Comparison of ENCODE assay signal across 1 cellular context in the genomic region with DNA sequence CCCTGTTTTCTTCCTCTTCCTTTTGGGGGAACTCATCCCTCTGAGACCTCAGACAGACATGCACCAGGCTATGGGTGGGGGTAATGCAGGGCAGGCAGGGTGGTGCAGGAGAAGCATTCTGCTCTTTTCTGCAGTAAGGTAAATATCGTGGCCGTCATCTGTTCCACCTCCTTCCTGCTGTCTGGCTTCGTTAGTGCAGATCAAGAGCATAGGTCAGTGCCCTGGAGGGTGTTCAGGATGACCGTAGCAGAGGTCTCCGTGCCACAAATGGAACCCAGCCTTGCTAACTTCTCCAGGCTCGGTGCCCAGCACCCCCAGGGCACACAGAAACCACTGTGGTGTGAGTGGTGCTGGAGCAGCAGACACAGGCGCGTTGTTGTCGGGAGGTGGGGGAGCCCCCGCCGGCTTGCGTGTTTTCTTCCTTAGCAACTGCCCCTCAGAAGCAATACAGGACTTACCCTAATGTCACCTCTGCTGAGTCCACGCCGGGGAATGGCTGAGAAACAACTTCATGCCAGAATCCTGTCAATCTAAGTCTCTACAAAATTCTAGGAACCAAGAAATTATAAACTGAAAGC.
A peak's percentile ranks its signal among the peaks of the same experiment; 100 is the strongest.
TF ChIP-seq lines count a peak whose summit lies in the region.

No MANE protein-coding gene starts in this region.

TF ChIP-seq in HepG2, 621 proteins besides CTCF, POLR2A, EP300 and RAD21:
- TF ChIP-seq DNMT1 (CRISPR knock-in tag; IDR thresholded peaks at IDR 0.05) = 0 out of 2 replicates have a peak, but pooled peaks have one; percentile 32
- peak; percentile 59; the same call in 1 of the 2 replicates for TF ChIP-seq SKIL (CRISPR knock-in tag; IDR thresholded peaks at IDR 0.05; ENCODE audit: borderline replicate concordance)
- 0 out of 2 replicates have a peak, but pooled peaks have one; percentile 10 for TF ChIP-seq SAP130 (CRISPR knock-in tag; IDR thresholded peaks at IDR 0.05; ENCODE audit: low read depth)
- TF ChIP-seq ZNF292 (CRISPR knock-in tag; IDR thresholded peaks at IDR 0.05; ENCODE audit: borderline replicate concordance, low read depth) = 0 out of 2 replicates have a peak, but pooled peaks have one; percentile 28
- TF ChIP-seq, protein P1, sequence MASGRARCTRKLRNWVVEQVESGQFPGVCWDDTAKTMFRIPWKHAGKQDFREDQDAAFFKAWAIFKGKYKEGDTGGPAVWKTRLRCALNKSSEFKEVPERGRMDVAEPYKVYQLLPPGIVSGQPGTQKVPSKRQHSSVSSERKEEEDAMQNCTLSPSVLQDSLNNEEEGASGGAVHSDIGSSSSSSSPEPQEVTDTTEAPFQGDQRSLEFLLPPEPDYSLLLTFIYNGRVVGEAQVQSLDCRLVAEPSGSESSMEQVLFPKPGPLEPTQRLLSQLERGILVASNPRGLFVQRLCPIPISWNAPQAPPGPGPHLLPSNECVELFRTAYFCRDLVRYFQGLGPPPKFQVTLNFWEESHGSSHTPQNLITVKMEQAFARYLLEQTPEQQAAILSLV (CRISPR knock-in tag; IDR thresholded peaks at IDR 0.05; ENCODE audit: borderline replicate concordance) = peak; percentile 42; the same call in 1 of the 2 replicates
- peak; percentile 39 for TF ChIP-seq ZNF687 (CRISPR knock-in tag; IDR thresholded peaks at IDR 0.05)
- TF ChIP-seq ZBTB38 (CRISPR knock-in tag; IDR thresholded peaks at IDR 0.05) = peak; percentile 82
